21 cellular contexts compared by ENCODE assay signal in the genomic region with DNA sequence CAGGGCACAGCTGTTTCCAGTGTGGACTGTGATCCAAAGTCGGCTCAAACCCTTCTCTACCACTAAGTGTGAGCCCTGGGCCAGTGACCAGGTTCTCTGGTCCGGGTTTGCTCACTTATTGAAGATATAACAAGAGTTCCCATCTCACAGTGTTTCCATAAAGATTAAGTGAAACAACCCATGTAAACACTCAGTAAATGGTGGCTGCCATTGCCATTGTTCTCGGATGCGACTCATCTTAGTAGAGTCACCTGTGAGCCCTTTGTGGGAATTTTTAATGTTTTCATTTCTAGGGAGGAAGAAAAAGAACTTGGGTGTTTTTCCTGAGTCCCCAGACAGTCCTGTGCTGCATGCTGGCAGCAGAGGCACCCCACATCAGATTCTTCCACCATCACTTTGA.
"Had no signal": no experiment of that assay in that cellular context is flagged by ENCODE, and none has a peak within 500 bp of the region (broad histone marks: within the 10 kb centered on the region; RNA-seq: fewer than 3 reads in every experiment).

No MANE protein-coding gene starts in this region.

- H3K27ac Mint-ChIP-seq: dendritic cell treated with granulocyte-macrophage colony-stimulating factor and Interleukin-4, amounts not matched to agents 40 ng/mL and 50 ng/mL, for 4 days; effector memory CD8-positive, alpha-beta T cell; naive thymus-derived CD8-positive, alpha-beta T cell; stimulated activated memory B cell treated with anti-CD40 and anti-IgM and Interleukin-4, amounts not matched to agents 10 μg/mL and 1 μg/mL and 100 μg/mL, for 72 hours; stimulated activated naive CD8-positive, alpha-beta T cell treated with anti-CD3 and anti-CD28 coated beads, Interleukin-15, Interleukin-2, amounts not matched to agents 100 ng/mL and 50 ng/mL, for 24 hours had no signal

- H3K9me3 ChIP-seq: gastroesophageal sphincter, mucosa of descending colon, right lobe of liver, spleen, tibial artery, upper lobe of left lung, uterus had no signal

- H3K4me1 ChIP-seq: gastroesophageal sphincter, right lobe of liver, spleen, tibial artery, upper lobe of left lung, uterus had no signal

- H3K4me3 ChIP-seq: gastroesophageal sphincter, hepatocyte, mucosa of descending colon, right lobe of liver, spleen, tibial artery, upper lobe of left lung, uterus had no signal

- H3K27me3 ChIP-seq: gastroesophageal sphincter, hepatocyte, right lobe of liver, spleen, tibial artery, upper lobe of left lung, uterus had no signal

- H3K27ac ChIP-seq: gastroesophageal sphincter, hepatocyte, right lobe of liver, spleen, tibial artery, upper lobe of left lung, uterus had no signal

- H3K36me3 ChIP-seq: right lobe of liver, upper lobe of left lung, uterus had no signal

- DNase-seq: cerebellar nuclear complex; effector memory CD8-positive, alpha-beta T cell; erythroblast; left colon; mucosa of descending colon; naive thymus-derived CD8-positive, alpha-beta T cell; posterior cingulate gyrus; right lobe of liver; spleen; stimulated activated CD4-positive, alpha-beta T cell treated with anti-CD3 and anti-CD28 coated beads, Interleukin-15, amount 100 ng/mL, for 24 hours; stimulated activated CD4-positive, alpha-beta T cell treated with anti-CD3 and anti-CD28 coated beads, Interleukin-1b, Interleukin-23, amount 100 ng/mL, for 48 hours; stimulated activated CD4-positive, alpha-beta T cell treated with anti-CD3 and anti-CD28 coated beads, Interleukin-4, amount 100 ng/mL, for 24 hours; tibial artery; upper lobe of left lung; uterus had no signal

- H2AFZ ChIP-seq: hepatocyte had no signal

- H3K4me3 Mint-ChIP-seq: dendritic cell treated with granulocyte-macrophage colony-stimulating factor and Interleukin-4, amounts not matched to agents 40 ng/mL and 50 ng/mL, for 4 days; effector memory CD8-positive, alpha-beta T cell; naive thymus-derived CD8-positive, alpha-beta T cell; neural crest cell; stimulated activated memory B cell treated with anti-CD40 and anti-IgM and Interleukin-4, amounts not matched to agents 10 μg/mL and 1 μg/mL and 100 μg/mL, for 72 hours; stimulated activated naive CD8-positive, alpha-beta T cell treated with anti-CD3 and anti-CD28 coated beads, Interleukin-15, Interleukin-2, amounts not matched to agents 100 ng/mL and 50 ng/mL, for 24 hours had no signal

- H3K79me2 ChIP-seq: hepatocyte had no signal

- H3K27me3 Mint-ChIP-seq: dendritic cell treated with granulocyte-macrophage colony-stimulating factor and Interleukin-4, amounts not matched to agents 40 ng/mL and 50 ng/mL, for 4 days; effector memory CD8-positive, alpha-beta T cell; stimulated activated memory B cell treated with anti-CD40 and anti-IgM and Interleukin-4, amounts not matched to agents 10 μg/mL and 1 μg/mL and 100 μg/mL, for 72 hours; stimulated activated naive CD8-positive, alpha-beta T cell treated with anti-CD3 and anti-CD28 coated beads, Interleukin-15, Interleukin-2, amounts not matched to agents 100 ng/mL and 50 ng/mL, for 24 hours had no signal

- H3K4me2 ChIP-seq: hepatocyte had no signal

- H3K9me3 Mint-ChIP-seq: dendritic cell treated with granulocyte-macrophage colony-stimulating factor and Interleukin-4, amounts not matched to agents 40 ng/mL and 50 ng/mL, for 4 days; effector memory CD8-positive, alpha-beta T cell; stimulated activated memory B cell treated with anti-CD40 and anti-IgM and Interleukin-4, amounts not matched to agents 10 μg/mL and 1 μg/mL and 100 μg/mL, for 72 hours had no signal
